In genomic region chr16:8963825-8964441, GRCh38 we compare ENCODE assay signal across 8 cellular contexts. TPM values are rescaled to one million over a fixed set of nuclear protein-coding genes. Genes with fewer than 3 reads are reported as not detected.
DNase-seq lines count a peak whose midpoint lies in the region; ATAC-seq and TF ChIP-seq lines count a peak whose summit lies in the region.

Gene USP7 (minus strand): TSS chr16:8963906. CDS start chr16:8963285, 621 bp downstream.

- H3K4me3 Mint-ChIP-seq in GM23338 (peak within 1 kb of the TSS; percentile 91), nephron progenitor cell (peak within 1 kb of the TSS; percentile 97)
- peak within 1 kb of the TSS; percentile 91 for H3K4me3 Mint-ChIP-seq in activated T-helper 2 cell treated with anti-CD3 and anti-CD28 coated beads, Interferon-gamma antibody, Interleukin-2, Interleukin-4, amounts not matched to agents 10 μg/mL and 5 μg/mL and 100 μg/mL, durations not matched to agents 14 hours and 24 hours and 36 hours (ENCODE audit: low read depth)
- H3K4me3 Mint-ChIP-seq in stimulated activated naive CD8-positive, alpha-beta T cell treated with anti-CD3 and anti-CD28 coated beads, Interleukin-15, amount 100 ng/mL, for 72 hours = peak within 1 kb of the TSS; percentile 86 to 90

- H3K4me3 ChIP-seq in GM23338 = peak within 1 kb of the TSS; percentile 94
- H3K4me3 ChIP-seq in RWPE2 (ENCODE audit: severe bottlenecking) = peak within 1 kb of the TSS; percentile 86
- H3K4me3 ChIP-seq in fibroblast of pulmonary artery (replicated peaks; ENCODE audit: low read depth, low read length) = peak within 1 kb of the TSS; percentile 67

- peaks cover 39% of the 10 kb centered on the region for H3K79me2 ChIP-seq in GM23338 (replicated peaks; ENCODE audit: insufficient read depth)

- ATAC-seq in GM23338 = peak; percentile 51
- peak; percentile 90 for ATAC-seq in RWPE2 (ENCODE audit: low read depth)
- ATAC-seq in stimulated activated naive CD8-positive, alpha-beta T cell treated with anti-CD3 and anti-CD28 coated beads, Interleukin-15, amount 100 ng/mL, for 72 hours = peak; percentile 91

- H3F3A ChIP-seq in GM23338 (replicated peaks; ENCODE audit: low read depth) = peaks cover 26% of the 10 kb centered on the region

- H3K27me3 ChIP-seq in GM23338 (ENCODE audit: insufficient read depth) = peaks cover 19% of the 10 kb centered on the region
- H3K27me3 ChIP-seq in RWPE2 (ENCODE audit: insufficient read depth, poor library complexity, severe bottlenecking) = no peaks in the 10 kb centered on the region

- peak within 1 kb of the TSS; percentile 42; the same call in 1 of the 2 replicates for H3K27ac ChIP-seq in GM23338 (ENCODE audit: low read depth)
- peak within 1 kb of the TSS; percentile 50 for H3K27ac ChIP-seq in RWPE2 (ENCODE audit: poor library complexity, severe bottlenecking)

- H3K9me3 ChIP-seq in RWPE2 (ENCODE audit: severe bottlenecking) = no peaks in the 10 kb centered on the region

- intact Hi-C loops in activated T-helper 2 cell treated with anti-CD3 and anti-CD28 coated beads, Interferon-gamma antibody, Interleukin-2, Interleukin-4, amounts not matched to agents 10 μg/mL and 5 μg/mL and 100 μg/mL, durations not matched to agents 14 hours and 24 hours and 36 hours (cut with micrococcal nuclease) = loop anchor here (5.0 kb wide), 2 partner anchors 42 to 83 kb away; no protein-coding TSS in a partner anchor

- H2AFZ ChIP-seq in GM23338 = peak within 1 kb of the TSS; percentile 78; the same call in 1 of the 2 replicates

- peak within 1 kb of the TSS; percentile 100 for H3K4me2 ChIP-seq in GM23338

- no peaks in the 10 kb centered on the region for H3K9me2 ChIP-seq in GM23338 (ENCODE audit: insufficient read depth)

- H4K20me1 ChIP-seq in GM23338 (replicated peaks; ENCODE audit: insufficient read depth) = peaks cover 20% of the 10 kb centered on the region

- H3K4me1 ChIP-seq in GM23338 (ENCODE audit: insufficient read depth) (peaks cover 64% of the 10 kb centered on the region), RWPE2 (ENCODE audit: insufficient read depth, poor library complexity, severe bottlenecking) (peaks cover 17% of the 10 kb centered on the region)

- H3K27me3 Mint-ChIP-seq in GM23338 (ENCODE audit: insufficient read depth, low read depth, poor library complexity) = peaks cover 32% of the 10 kb centered on the region
- H3K27me3 Mint-ChIP-seq in activated T-helper 2 cell treated with anti-CD3 and anti-CD28 coated beads, Interferon-gamma antibody, Interleukin-2, Interleukin-4, amounts not matched to agents 10 μg/mL and 5 μg/mL and 100 μg/mL, durations not matched to agents 14 hours and 24 hours and 36 hours (ENCODE audit: low read depth) = peaks cover 7% of the 10 kb centered on the region
- peaks cover 23% of the 10 kb centered on the region for H3K27me3 Mint-ChIP-seq in nephron progenitor cell (ENCODE audit: low read depth, poor library complexity)
- H3K27me3 Mint-ChIP-seq in stimulated activated naive CD8-positive, alpha-beta T cell treated with anti-CD3 and anti-CD28 coated beads, Interleukin-15, amount 100 ng/mL, for 72 hours = peaks cover 9% of the 10 kb centered on the region

- H3K9me3 Mint-ChIP-seq in GM23338 (peaks cover 5% of the 10 kb centered on the region; the same call in 2 of the 3 replicates), nephron progenitor cell (no peaks in the 10 kb centered on the region)
- no peaks in the 10 kb centered on the region for H3K9me3 Mint-ChIP-seq in activated T-helper 2 cell treated with anti-CD3 and anti-CD28 coated beads, Interferon-gamma antibody, Interleukin-2, Interleukin-4, amounts not matched to agents 10 μg/mL and 5 μg/mL and 100 μg/mL, durations not matched to agents 14 hours and 24 hours and 36 hours
- H3K9me3 Mint-ChIP-seq in stimulated activated naive CD8-positive, alpha-beta T cell treated with anti-CD3 and anti-CD28 coated beads, Interleukin-15, amount 100 ng/mL, for 72 hours = no peaks in the 10 kb centered on the region

- H3K4me1 Mint-ChIP-seq in GM23338 = peaks cover 58% of the 10 kb centered on the region
- H3K4me1 Mint-ChIP-seq in activated T-helper 2 cell treated with anti-CD3 and anti-CD28 coated beads, Interferon-gamma antibody, Interleukin-2, Interleukin-4, amounts not matched to agents 10 μg/mL and 5 μg/mL and 100 μg/mL, durations not matched to agents 14 hours and 24 hours and 36 hours (ENCODE audit: low read depth) = peaks cover 39% of the 10 kb centered on the region
- peaks cover 58% of the 10 kb centered on the region for H3K4me1 Mint-ChIP-seq in nephron progenitor cell
- H3K4me1 Mint-ChIP-seq in stimulated activated naive CD8-positive, alpha-beta T cell treated with anti-CD3 and anti-CD28 coated beads, Interleukin-15, amount 100 ng/mL, for 72 hours = peaks cover 36% of the 10 kb centered on the region

- TF ChIP-seq CTCF in GM23338 (conservative IDR thresholded peaks at IDR 0.05; ENCODE audit: low read depth in 2 of 2) (no peak), RWPE2 (IDR thresholded peaks at IDR 0.05; ENCODE audit: poor library complexity, severe bottlenecking) (no peak), fibroblast of pulmonary artery (IDR thresholded peaks at IDR 0.05; ENCODE audit: low read length, missing control alignments) (no peak), nephron progenitor cell (IDR thresholded peaks at IDR 0.05) (no peak)

- DNase-seq in Daoy (ENCODE audit: low read depth) (peak; percentile 94), GM23338 (ENCODE audit: low spot score) (peak; percentile 95), Kasumi-1 (lab: John Stamatoyannopoulos, UW) (peak; percentile 33 to 53), RWPE2 (ENCODE audit: low spot score) (peak; percentile 91), fibroblast of pulmonary artery (ENCODE audit: low read depth) (peak; percentile 88), nephron progenitor cell (peak; percentile 92)
- DNase-seq in activated T-helper 2 cell treated with anti-CD3 and anti-CD28 coated beads, Interferon-gamma antibody, Interleukin-2, Interleukin-4, amounts not matched to agents 10 μg/mL and 5 μg/mL and 100 μg/mL, durations not matched to agents 14 hours and 24 hours and 36 hours (ENCODE audit: low spot score) = peak; percentile 90
- DNase-seq in stimulated activated naive CD8-positive, alpha-beta T cell treated with anti-CD3 and anti-CD28 coated beads, Interleukin-15, amount 100 ng/mL, for 72 hours = peak; percentile 92 to 93

- H3K36me3 Mint-ChIP-seq in GM23338 (ENCODE audit: low read depth) (peaks cover 7% of the 10 kb centered on the region; the same call in 2 of the 3 replicates), nephron progenitor cell (ENCODE audit: low read depth) (no peaks in the 10 kb centered on the region)
- peaks cover 13% of the 10 kb centered on the region for H3K36me3 Mint-ChIP-seq in activated T-helper 2 cell treated with anti-CD3 and anti-CD28 coated beads, Interferon-gamma antibody, Interleukin-2, Interleukin-4, amounts not matched to agents 10 μg/mL and 5 μg/mL and 100 μg/mL, durations not matched to agents 14 hours and 24 hours and 36 hours (ENCODE audit: low read depth)

- no peaks in the 10 kb centered on the region for H3K36me3 ChIP-seq in GM23338 (ENCODE audit: insufficient read depth)
- H3K36me3 ChIP-seq in RWPE2 (ENCODE audit: low read depth) = peaks cover 5% of the 10 kb centered on the region; the same call in 1 of the 2 replicates

- H3K27ac Mint-ChIP-seq in GM23338 (no peak within 1 kb of the TSS), nephron progenitor cell (no peak within 1 kb of the TSS)
- peak within 1 kb of the TSS; percentile 38 for H3K27ac Mint-ChIP-seq in activated T-helper 2 cell treated with anti-CD3 and anti-CD28 coated beads, Interferon-gamma antibody, Interleukin-2, Interleukin-4, amounts not matched to agents 10 μg/mL and 5 μg/mL and 100 μg/mL, durations not matched to agents 14 hours and 24 hours and 36 hours
- peak within 1 kb of the TSS; percentile 97 to 99 for H3K27ac Mint-ChIP-seq in stimulated activated naive CD8-positive, alpha-beta T cell treated with anti-CD3 and anti-CD28 coated beads, Interleukin-15, amount 100 ng/mL, for 72 hours

TF ChIP-seq in GM23338, 12 proteins besides CTCF, POLR2A, EP300 and RAD21 (continues in another document):
- TF ChIP-seq REST (IDR thresholded peaks at IDR 0.05; ENCODE audit: unreplicated experiment) (no peak), EZH2 (IDR thresholded peaks at IDR 0.05; ENCODE audit: low read depth, unreplicated experiment) (no peak), STAT1 (IDR thresholded peaks at IDR 0.05; ENCODE audit: unreplicated experiment) (no peak), NANOG (IDR thresholded peaks at IDR 0.05; ENCODE audit: borderline replicate concordance) (no peak), POLR2AphosphoS5 (IDR thresholded peaks at IDR 0.05; ENCODE audit: low read depth) (peak; percentile 69; the same call in 1 of the 2 replicates), ZNF114 (CRISPR knock-in tag; IDR thresholded peaks at IDR 0.05) (no peak)

RNA-seq across cellular contexts. Expression of gene USP7, which starts in this region (rescaled TPM):
- 28.0 and 47.4 TPM in 2 replicates for total RNA-seq in Daoy (2014; rRNA removed; shearing (Covaris generic))
- total RNA-seq in GM23338 (2014; rRNA removed; shearing (Covaris generic)) = 130 and 169 TPM in 2 replicates
- polyA plus RNA-seq in GM23338 (2016; fragmentation: Nextera tagmentation; extraction: Ambion mirVana) = 39.9 and 42.3 TPM in 2 replicates
- 164 and 176 TPM in 2 replicates for total RNA-seq in activated T-helper 2 cell treated with anti-CD3 and anti-CD28 coated beads, Interferon-gamma antibody, Interleukin-2, Interleukin-4, amounts not matched to agents 10 μg/mL and 5 μg/mL and 100 μg/mL, durations not matched to agents 14 hours and 24 hours and 36 hours

Comparison
In these comparisons a context has a peak if more than half of its experiments do, and no peak if none do; other contexts are left out.
1. Peak in every context shown above with its lines: DNase-seq, ATAC-seq, H3K4me3 ChIP-seq and H3K27ac ChIP-seq.
2. DNase-seq: peak in every context shown above with its lines; median percentile 95 in GM23338; 94 in Daoy; 92 in stimulated activated naive CD8-positive, alpha-beta T cell treated with anti-CD3 and anti-CD28 coated beads, Interleukin-15, amount 100 ng/mL, for 72 hours; 92 in nephron progenitor cell; 91 in RWPE2; 90 in activated T-helper 2 cell treated with anti-CD3 and anti-CD28 coated beads, Interferon-gamma antibody, Interleukin-2, Interleukin-4, amounts not matched to agents 10 μg/mL and 5 μg/mL and 100 μg/mL, durations not matched to agents 14 hours and 24 hours and 36 hours; 88 in fibroblast of pulmonary artery; 43 in Kasumi-1.
3. H3K27ac Mint-ChIP-seq: peak in activated T-helper 2 cell treated with anti-CD3 and anti-CD28 coated beads, Interferon-gamma antibody, Interleukin-2, Interleukin-4, amounts not matched to agents 10 μg/mL and 5 μg/mL and 100 μg/mL, durations not matched to agents 14 hours and 24 hours and 36 hours (single experiment) and stimulated activated naive CD8-positive, alpha-beta T cell treated with anti-CD3 and anti-CD28 coated beads, Interleukin-15, amount 100 ng/mL, for 72 hours (2 of 2); none in GM23338 (single experiment) and nephron progenitor cell (single experiment).